Comparison of ENCODE assay signal across 8 cellular contexts in genomic region chr10:55500931-55501559, GRCh38.
DNase-seq lines count a peak whose midpoint lies in the region; ATAC-seq and TF ChIP-seq lines count a peak whose summit lies in the region.

No MANE protein-coding gene starts in this region.

- no peak for TF ChIP-seq EP300 in Ishikawa (IDR thresholded peaks at IDR 0.05; ENCODE audit: borderline replicate concordance)

- no peak overlapping the region for H3K27ac ChIP-seq in C4-2B
- H3K27ac ChIP-seq in lower lobe of right lung = no peak overlapping the region

- peak; percentile 88 for TF ChIP-seq RAD21 in Ishikawa (IDR thresholded peaks at IDR 0.05; ENCODE audit: low read depth)

- no peaks in the 10 kb centered on the region for H3K27me3 ChIP-seq in lower lobe of right lung (ENCODE audit: low read depth)

- no peaks in the 10 kb centered on the region for H3K9me3 Mint-ChIP-seq in WTC11

- POLR2A ChIA-PET in WTC11 (lab: Charles Lee) = no interaction called here

- H3K36me3 Mint-ChIP-seq in WTC11 = no peaks in the 10 kb centered on the region

- H3K27ac Mint-ChIP-seq in WTC11 = no peak overlapping the region

- TF ChIP-seq CTCF in C4-2B (conservative IDR thresholded peaks at IDR 0.05) (peak; percentile 85), WTC11 (IDR thresholded peaks at IDR 0.05) (peak; percentile 35), lower lobe of right lung (IDR thresholded peaks at IDR 0.05) (peak; percentile 54)

- H3K4me3 ChIP-seq in lower lobe of right lung = no peak overlapping the region

- no peaks in the 10 kb centered on the region for H3K4me1 Mint-ChIP-seq in WTC11

- ATAC-seq in GM19324 (IDR thresholded peaks at IDR 0.05; ENCODE audit: low FRiP score, unreplicated experiment) (peak; percentile 67), WTC11 (peak; percentile 98), lower lobe of right lung (peak in 1 of 2 donors; percentile 18), HG02870 (IDR thresholded peaks at IDR 0.05; ENCODE audit: unreplicated experiment) (no peak)

- H3K9me3 ChIP-seq in lower lobe of right lung = no peaks in the 10 kb centered on the region

- DNase-seq in WTC11 (ENCODE audit: low spot score) (peak; percentile 63), lower lobe of right lung (no peak), cerebellum (ENCODE audit: low spot score) (no peak)
- DNase-seq in stimulated activated CD8-positive, alpha-beta memory T cell treated with anti-CD3 and anti-CD28 coated beads, Interleukin-4, amount 100 ng/mL, for 48 hours = no peak

- H3K27me3 Mint-ChIP-seq in WTC11 (ENCODE audit: low read depth) = no peaks in the 10 kb centered on the region; the same call in 1 of the 2 replicates

- H3K4me1 ChIP-seq in lower lobe of right lung = no peaks in the 10 kb centered on the region

- CTCF ChIA-PET in WTC11 (lab: Charles Lee) = interaction anchor here (0.6 to 0.7 kb wide), 3 partner anchors 17 to 67 kb away, joined by 3 read pairs; no protein-coding TSS in a partner anchor

- H3K36me3 ChIP-seq in lower lobe of right lung = no peaks in the 10 kb centered on the region

- no peak overlapping the region for H3K4me3 Mint-ChIP-seq in WTC11

- intact Hi-C loops in lower lobe of right lung (cut with DNase I) = no loop called here

TF ChIP-seq in Ishikawa, 13 proteins besides CTCF, POLR2A, EP300 and RAD21:
- no peak for TF ChIP-seq CEBPB (IDR thresholded peaks at IDR 0.05)
- TF ChIP-seq REST (IDR thresholded peaks at IDR 0.05; ENCODE audit: low read depth) = no peak
- TF ChIP-seq USF1 (IDR thresholded peaks at IDR 0.05) = no peak
- no peak for TF ChIP-seq TAF1 (IDR thresholded peaks at IDR 0.05; ENCODE audit: low read depth)
- TF ChIP-seq TEAD4 (IDR thresholded peaks at IDR 0.05) = no peak
- TF ChIP-seq ZBTB7A (IDR thresholded peaks at IDR 0.05; ENCODE audit: low read depth) = no peak
- TF ChIP-seq EGR1 (IDR thresholded peaks at IDR 0.05) = no peak
- no peak for TF ChIP-seq MAX (IDR thresholded peaks at IDR 0.05)
- no peak for TF ChIP-seq FOXM1 (IDR thresholded peaks at IDR 0.05; ENCODE audit: borderline replicate concordance, low read depth)
- no peak for TF ChIP-seq TCF12 (IDR thresholded peaks at IDR 0.05; ENCODE audit: low read depth)
- no peak for TF ChIP-seq NFIC (IDR thresholded peaks at IDR 0.05)
- no peak for TF ChIP-seq YY1 (IDR thresholded peaks at IDR 0.05; ENCODE audit: low read depth)
- TF ChIP-seq CREB1 (IDR thresholded peaks at IDR 0.05; ENCODE audit: low read depth) = no peak

TF ChIP-seq in WTC11, 78 proteins besides CTCF, POLR2A, EP300 and RAD21:
- no peak for TF ChIP-seq AFF4 (CRISPR knock-in tag; IDR thresholded peaks at IDR 0.05; ENCODE audit: borderline replicate concordance)
- TF ChIP-seq TEAD4 (CRISPR knock-in tag; IDR thresholded peaks at IDR 0.05) = no peak
- TF ChIP-seq NFYB (CRISPR knock-in tag; conservative IDR thresholded peaks at IDR 0.05; ENCODE audit: low read depth) = no peak
- no peak for TF ChIP-seq ZNF263 (CRISPR knock-in tag; IDR thresholded peaks at IDR 0.05; ENCODE audit: low read depth)
- TF ChIP-seq SMAD4 (CRISPR knock-in tag; IDR thresholded peaks at IDR 0.05) = no peak
- no peak for TF ChIP-seq PREB (CRISPR knock-in tag; IDR thresholded peaks at IDR 0.05; ENCODE audit: borderline replicate concordance)
- no peak for TF ChIP-seq NR3C1 (CRISPR knock-in tag; conservative IDR thresholded peaks at IDR 0.05; ENCODE audit: low read depth)
- TF ChIP-seq ZSCAN18 (CRISPR knock-in tag; IDR thresholded peaks at IDR 0.05) = no peak
- TF ChIP-seq JAZF1 (CRISPR knock-in tag; IDR thresholded peaks at IDR 0.05) = no peak

Comparison
In these comparisons a context has a peak if more than half of its experiments do, and no peak if none do; other contexts are left out.
1. CTCF ChIP-seq: peak in every context shown above with its lines; median percentile 85 in C4-2B; 54 in lower lobe of right lung; 35 in WTC11.